ENCODE assay signal across 1 cellular context in genomic region chr13:94305033-94305432, GRCh38.
TF ChIP-seq lines count a peak whose summit lies in the region.

No MANE protein-coding gene starts in this region.

TF ChIP-seq in A549, 52 proteins besides CTCF, POLR2A, EP300 and RAD21 (continued from another document):
- TF ChIP-seq HMGXB4 (CRISPR knock-in tag; IDR thresholded peaks at IDR 0.05; ENCODE audit: borderline replicate concordance) (no peak), MAX (IDR thresholded peaks at IDR 0.05) (no peak), ESRRA (IDR thresholded peaks at IDR 0.05; ENCODE audit: borderline replicate concordance, low read length) (no peak), POLR2AphosphoS2 (conservative IDR thresholded peaks at IDR 0.05; ENCODE audit: low read length) (no peak), CHD2 (IDR thresholded peaks at IDR 0.05; ENCODE audit: low read length, partially characterized antibody) (no peak), NPAS2 (CRISPR knock-in tag; IDR thresholded peaks at IDR 0.05; ENCODE audit: borderline replicate concordance) (no peak), CBX8 (IDR thresholded peaks at IDR 0.05) (no peak), GATA3 (IDR thresholded peaks at IDR 0.05; ENCODE audit: borderline replicate concordance) (no peak), HOXB5 (CRISPR knock-in tag; IDR thresholded peaks at IDR 0.05) (no peak)
